Comparison of ENCODE assay signal across 8 cellular contexts in genomic region chr18:11908182-11909080, GRCh38. TPM values are rescaled to one million over a fixed set of nuclear protein-coding genes. Genes with fewer than 3 reads are reported as not detected.
DNase-seq lines count a peak whose midpoint lies in the region; ATAC-seq, FAIRE-seq and TF ChIP-seq lines count a peak whose summit lies in the region.

Gene MPPE1, minus strand, starts transcription at chr18:11908317. Its CDS starts 11,053 bp downstream, at chr18:11897264.

- H3K4me1 ChIP-seq in pancreas (peaks cover 8 to 19% (median 19%) of the 10 kb centered on the region in 3 donors), thyroid gland (peaks cover 20 to 24% of the 10 kb centered on the region in 2 donors)

- H3K36me3 ChIP-seq in GM06990 (ENCODE audit: control insufficient read depth, insufficient read depth, low read length) (peaks cover 3% of the 10 kb centered on the region), pancreas (no peaks in the 10 kb centered on the region), thyroid gland (no peaks in the 10 kb centered on the region)

- ATAC-seq in pancreas: peak; percentile 91 to 96 (median 94)

- H3K4me3 Mint-ChIP-seq in activated naive CD8-positive, alpha-beta T cell: peak within 1 kb of the TSS; percentile 94
- peak within 1 kb of the TSS; percentile 96 for H3K4me3 Mint-ChIP-seq in glutamatergic neuron (ENCODE audit: unreplicated experiment)

- no peaks in the 10 kb centered on the region for H3K9me3 Mint-ChIP-seq in activated naive CD8-positive, alpha-beta T cell (ENCODE audit: low read depth)
- H3K9me3 Mint-ChIP-seq in glutamatergic neuron (ENCODE audit: unreplicated experiment): peaks cover 7% of the 10 kb centered on the region

- H3K36me3 Mint-ChIP-seq in activated naive CD8-positive, alpha-beta T cell: peaks cover 3% of the 10 kb centered on the region
- peaks cover 4% of the 10 kb centered on the region for H3K36me3 Mint-ChIP-seq in glutamatergic neuron (ENCODE audit: unreplicated experiment)

- DNase-seq in GM06990 (ENCODE audit: extremely low read depth, insufficient read length) (peak; percentile 95), HEK293T (ENCODE audit: extremely low spot score) (peak; percentile 79), NAMALWA (ENCODE audit: low spot score) (peak; percentile 91), SKM-1 treated with dmso at 0.1 percent for 144 hours (lab: John Stamatoyannopoulos, UW; ENCODE audit: unreplicated experiment) (peak; percentile 80), glutamatergic neuron (peak; percentile 93), pancreas (peak; percentile 87 to 94 (median 88)), thyroid gland (peak; percentile 91)

- TF ChIP-seq CTCF in GM06990 (IDR thresholded peaks at IDR 0.05; ENCODE audit: insufficient read depth, low read length, poor library complexity, severe bottlenecking) (no peak), glutamatergic neuron (IDR thresholded peaks at IDR 0.05; ENCODE audit: partially characterized antibody, unreplicated experiment) (no peak), pancreas (IDR thresholded peaks at IDR 0.05) (no peak), thyroid gland (IDR thresholded peaks at IDR 0.05) (peak in 1 of 6 experiments; percentile 8)

- H3K4me3 ChIP-seq in GM06990 (replicated peaks; ENCODE audit: low read depth, low read length) (peak within 1 kb of the TSS; percentile 80), pancreas (peak within 1 kb of the TSS; percentile 51 to 79 (median 73)), thyroid gland (replicated peaks in 1 of 3) (peak within 1 kb of the TSS; percentile 18 to 77 (median 65))

- H3K27ac ChIP-seq in pancreas (peak within 1 kb of the TSS; percentile 97 to 100 (median 100)), thyroid gland (peak within 1 kb of the TSS; percentile 98 to 99 (median 99))

- POLR2A ChIA-PET in HEK293T (lab: Yijun Ruan, JAX): no interaction called here

- peak within 1 kb of the TSS; percentile 92 for H3K27ac Mint-ChIP-seq in activated naive CD8-positive, alpha-beta T cell
- H3K27ac Mint-ChIP-seq in glutamatergic neuron (ENCODE audit: unreplicated experiment): peak within 1 kb of the TSS; percentile 95

- peaks cover 25% of the 10 kb centered on the region for H3K4me1 Mint-ChIP-seq in activated naive CD8-positive, alpha-beta T cell (ENCODE audit: low read depth)
- H3K4me1 Mint-ChIP-seq in glutamatergic neuron (ENCODE audit: low read depth, unreplicated experiment): peaks cover 2% of the 10 kb centered on the region

- peak; percentile 71 to 96 for TF ChIP-seq POLR2A in thyroid gland (IDR thresholded peaks at IDR 0.05)

- H3K27me3 ChIP-seq in GM06990 (replicated peaks; ENCODE audit: control insufficient read depth, insufficient read depth, low read length) (no peaks in the 10 kb centered on the region), pancreas (no peaks in the 10 kb centered on the region), thyroid gland (no peaks in the 10 kb centered on the region)

- WGBS in pancreas, 2 donors: 0% methylated on average over 85 to 110 of the region's 110 CpGs
- WGBS in thyroid gland, 2 donors: 0% methylated on average over 14 to 34 of the region's 110 CpGs

- FAIRE-seq in pancreas (lab: Jason Lieb, UNC): no peak

- no peaks in the 10 kb centered on the region for H3K9me3 ChIP-seq in pancreas
- H3K9me3 ChIP-seq in thyroid gland: no peaks in the 10 kb centered on the region

- no peaks in the 10 kb centered on the region for H3K27me3 Mint-ChIP-seq in activated naive CD8-positive, alpha-beta T cell
- peaks cover 6% of the 10 kb centered on the region for H3K27me3 Mint-ChIP-seq in glutamatergic neuron (ENCODE audit: unreplicated experiment)

- CTCF ChIA-PET in HEK293T (lab: Yijun Ruan, JAX): interaction anchor here (0.6 to 0.7 kb wide), 2 partner anchors 29 to 352 kb away, joined by 3 read pairs; no protein-coding TSS in a partner anchor

- intact Hi-C loops in pancreas (cut with DNase I): no loop called here
- intact Hi-C loops in thyroid gland (cut with DNase I): loop anchor here (10.0 kb wide), 1 partner anchor 54 kb away; the partner anchor contains the start of gene CHMP1B

TF ChIP-seq in HEK293T, 16 proteins besides CTCF, POLR2A, EP300 and RAD21:
- TF ChIP-seq HDGF (IDR thresholded peaks at IDR 0.05; ENCODE audit: borderline replicate concordance): no peak
- TF ChIP-seq ELF4 (IDR thresholded peaks at IDR 0.05): peak; percentile 52; the same call in 1 of the 2 replicates
- TF ChIP-seq PKNOX1 (IDR thresholded peaks at IDR 0.05): no peak

RNA-seq across cellular contexts. Expression of gene MPPE1, which starts in this region (rescaled TPM):
- total RNA-seq in glutamatergic neuron (ENCODE audit: unreplicated experiment) (31.8 TPM), pancreas (10 to 100 TPM; 20.7 to 30.4 (median 24.8) TPM), thyroid gland (100 to 1,000 TPM in 1 of 4 donors, 10 to 100 TPM in 3; 50.0 to 111 (median 76.7) TPM)
- 10 to 100 TPM; 24.8 to 43.2 TPM for polyA plus RNA-seq in pancreas

Comparison
In these comparisons a context has a peak if more than half of its experiments do, and no peak if none do; other contexts are left out.
1. Peak in every context shown above with its lines: DNase-seq, ATAC-seq, H3K4me3 ChIP-seq and H3K27ac ChIP-seq.